1 cellular context compared by ENCODE assay signal in the genomic region with DNA sequence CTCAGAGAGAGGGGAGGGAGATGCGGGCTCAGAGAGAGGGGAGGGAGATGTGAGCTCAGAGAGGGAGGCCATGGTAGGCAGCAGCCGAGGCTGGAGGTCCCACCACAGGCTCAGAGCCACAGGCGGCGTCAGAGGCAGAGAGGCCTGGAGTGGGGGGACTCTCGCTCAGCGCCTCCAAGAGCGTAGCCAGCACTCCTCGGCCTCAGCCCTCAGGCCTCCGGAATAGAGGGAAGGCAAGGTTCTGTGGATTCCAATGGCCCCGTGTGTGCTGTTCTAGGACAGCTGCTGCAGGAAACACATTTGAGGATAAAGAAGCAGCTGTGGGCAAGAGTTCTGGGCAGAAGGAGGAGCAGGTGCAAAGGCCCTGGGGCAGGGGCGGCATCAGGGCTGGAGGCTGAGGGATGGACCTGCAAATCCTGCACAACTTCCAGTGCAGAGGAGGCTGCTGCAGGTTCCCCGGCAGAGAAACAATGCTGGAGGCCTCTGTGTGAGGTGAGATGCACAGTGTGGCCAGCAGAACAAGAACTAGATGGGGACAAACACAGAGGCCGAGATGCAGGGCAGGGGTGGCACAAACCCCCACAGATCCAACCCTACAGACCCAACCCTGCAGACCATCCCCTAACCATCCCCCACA.
TF ChIP-seq lines count a peak whose summit lies in the region.

No MANE protein-coding gene starts in this region.

TF ChIP-seq in IMR-90, 13 proteins besides CTCF, POLR2A, EP300 and RAD21 (continued from another document):
- TF ChIP-seq CEBPB (IDR thresholded peaks at IDR 0.05; ENCODE audit: low read depth, low read length), result no peak
- no peak for TF ChIP-seq NFE2L2 (IDR thresholded peaks at IDR 0.05; ENCODE audit: low read depth, low read length)
